Comparison of ENCODE assay signal across 1 cellular context in the genomic region with DNA sequence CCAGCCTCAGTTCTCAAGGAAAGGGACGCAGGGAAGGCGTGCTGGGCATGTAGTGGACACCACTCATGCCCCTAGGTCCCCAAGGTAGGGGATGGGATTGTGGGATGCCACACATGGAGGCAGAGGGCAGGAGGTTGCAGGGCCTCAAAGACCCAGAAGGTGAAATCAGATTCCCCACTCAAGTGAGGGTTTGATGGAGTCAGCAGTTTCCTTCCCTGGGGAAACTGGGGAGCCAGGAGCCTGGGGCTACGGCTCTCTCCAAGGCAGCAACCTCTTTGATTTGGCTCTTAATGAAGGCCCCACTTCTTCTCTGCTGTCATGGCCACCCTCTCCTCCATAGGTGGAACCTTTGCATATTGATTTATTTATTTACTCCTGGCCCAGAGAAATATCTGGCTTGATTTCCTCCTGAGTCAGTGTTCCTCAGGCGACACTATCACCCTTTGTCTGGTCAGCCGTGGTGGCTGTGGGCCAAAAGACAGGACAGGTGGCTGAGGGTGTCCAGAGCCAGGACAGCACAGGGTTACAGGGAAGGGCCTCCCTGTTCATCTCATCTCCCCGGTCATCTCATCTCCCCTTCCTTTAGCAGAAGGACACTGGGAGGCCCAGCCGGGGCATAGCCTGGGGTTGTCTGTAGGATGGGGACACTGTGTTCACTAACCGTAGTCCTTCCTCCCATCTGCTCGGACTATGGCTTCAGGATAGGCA.
TF ChIP-seq lines count a peak whose summit lies in the region.

No MANE protein-coding gene starts in this region.

TF ChIP-seq in HepG2, 621 proteins besides CTCF, POLR2A, EP300 and RAD21 (continued from another document):
- TF ChIP-seq, protein P1, sequence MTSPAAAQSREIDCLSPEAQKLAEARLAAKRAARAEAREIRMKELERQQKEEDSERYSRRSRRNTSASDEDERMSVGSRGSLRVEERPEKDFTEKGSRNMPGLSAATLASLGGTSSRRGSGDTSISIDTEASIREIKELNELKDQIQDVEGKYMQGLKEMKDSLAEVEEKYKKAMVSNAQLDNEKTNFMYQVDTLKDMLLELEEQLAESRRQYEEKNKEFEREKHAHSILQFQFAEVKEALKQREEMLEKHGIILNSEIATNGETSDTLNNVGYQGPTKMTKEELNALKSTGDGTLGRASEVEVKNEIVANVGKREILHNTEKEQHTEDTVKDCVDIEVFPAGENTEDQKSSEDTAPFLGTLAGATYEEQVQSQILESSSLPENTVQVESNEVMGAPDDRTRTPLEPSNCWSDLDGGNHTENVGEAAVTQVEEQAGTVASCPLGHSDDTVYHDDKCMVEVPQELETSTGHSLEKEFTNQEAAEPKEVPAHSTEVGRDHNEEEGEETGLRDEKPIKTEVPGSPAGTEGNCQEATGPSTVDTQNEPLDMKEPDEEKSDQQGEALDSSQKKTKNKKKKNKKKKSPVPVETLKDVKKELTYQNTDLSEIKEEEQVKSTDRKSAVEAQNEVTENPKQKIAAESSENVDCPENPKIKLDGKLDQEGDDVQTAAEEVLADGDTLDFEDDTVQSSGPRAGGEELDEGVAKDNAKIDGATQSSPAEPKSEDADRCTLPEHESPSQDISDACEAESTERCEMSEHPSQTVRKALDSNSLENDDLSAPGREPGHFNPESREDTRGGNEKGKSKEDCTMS (CRISPR knock-in tag; conservative IDR thresholded peaks at IDR 0.05): no peak
